Comparison of ENCODE assay signal across 1 cellular context in genomic region chr19:54465367-54466109, GRCh38.
TF ChIP-seq lines count a peak whose summit lies in the region.

No MANE protein-coding gene starts in this region.

TF ChIP-seq in HepG2, 621 proteins besides CTCF, POLR2A, EP300 and RAD21:
- TF ChIP-seq ZNF569 (CRISPR knock-in tag; IDR thresholded peaks at IDR 0.05; ENCODE audit: borderline replicate concordance) (no peak), HMG20B (CRISPR knock-in tag; conservative IDR thresholded peaks at IDR 0.05) (no peak), ZEB1 (IDR thresholded peaks at IDR 0.05; ENCODE audit: insufficient replicate concordance, low read depth) (no peak), ATF4 (CRISPR knock-in tag; IDR thresholded peaks at IDR 0.05) (no peak), NONO (IDR thresholded peaks at IDR 0.05) (no peak), NONO (CRISPR knock-in tag; conservative IDR thresholded peaks at IDR 0.05) (no peak), CEBPZ (IDR thresholded peaks at IDR 0.05; ENCODE audit: low read length) (no peak), ZNF589 (CRISPR knock-in tag; conservative IDR thresholded peaks at IDR 0.05) (no peak)
